In the genomic region with DNA sequence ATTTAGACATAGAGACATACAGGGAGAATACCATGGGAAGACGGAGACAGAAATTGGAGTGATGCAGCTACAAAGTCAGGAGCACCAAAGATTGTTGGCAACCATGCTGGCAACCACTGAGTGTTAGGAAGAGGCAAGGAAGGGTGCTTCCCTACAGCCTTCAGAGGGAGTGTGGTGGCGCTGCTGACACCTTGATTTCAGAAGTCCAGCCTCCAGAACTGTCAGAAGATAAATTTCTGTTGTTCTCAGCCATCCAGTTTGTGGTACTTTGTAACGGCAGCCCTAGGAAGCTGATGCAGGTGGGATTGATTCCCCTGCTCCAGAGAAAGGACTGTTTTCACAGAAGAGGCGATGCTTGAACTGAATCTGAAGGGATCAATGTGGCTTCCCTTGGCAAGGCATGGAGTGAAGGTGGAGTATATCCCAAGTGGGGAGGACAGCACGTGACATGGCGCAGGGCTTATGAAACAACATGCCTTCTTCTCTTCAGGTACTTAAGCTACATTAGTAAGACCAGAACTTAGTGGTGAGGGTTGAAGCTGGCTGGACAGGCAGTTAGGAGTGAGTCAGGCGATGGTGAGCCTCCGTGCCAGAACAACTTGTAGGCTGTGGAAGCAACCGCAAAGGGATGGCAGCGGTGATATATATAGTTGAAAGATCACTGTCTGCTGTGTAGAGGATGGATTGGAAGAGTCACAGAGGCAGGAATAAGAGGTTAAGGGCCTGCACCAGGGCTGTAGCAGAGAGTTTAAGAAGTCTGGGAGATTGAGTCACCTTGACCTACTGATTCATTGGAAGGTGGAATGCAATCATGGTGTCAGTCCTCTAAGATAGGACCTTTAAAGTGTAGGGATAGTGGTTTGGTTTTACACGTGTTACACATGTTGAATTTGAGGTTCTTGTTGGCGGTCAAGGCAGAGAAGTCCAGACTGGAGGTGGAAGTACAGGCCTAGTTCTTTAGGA, we compare ENCODE assay signal across 1 cellular context.
TF ChIP-seq lines count a peak whose summit lies in the region.

No MANE protein-coding gene starts in this region.

TF ChIP-seq in neural cell, 6 proteins besides CTCF, POLR2A, EP300 and RAD21 (continued from another document):
- TF ChIP-seq POLR2AphosphoS5 (IDR thresholded peaks at IDR 0.05), result no peak
- TF ChIP-seq, protein P1, sequence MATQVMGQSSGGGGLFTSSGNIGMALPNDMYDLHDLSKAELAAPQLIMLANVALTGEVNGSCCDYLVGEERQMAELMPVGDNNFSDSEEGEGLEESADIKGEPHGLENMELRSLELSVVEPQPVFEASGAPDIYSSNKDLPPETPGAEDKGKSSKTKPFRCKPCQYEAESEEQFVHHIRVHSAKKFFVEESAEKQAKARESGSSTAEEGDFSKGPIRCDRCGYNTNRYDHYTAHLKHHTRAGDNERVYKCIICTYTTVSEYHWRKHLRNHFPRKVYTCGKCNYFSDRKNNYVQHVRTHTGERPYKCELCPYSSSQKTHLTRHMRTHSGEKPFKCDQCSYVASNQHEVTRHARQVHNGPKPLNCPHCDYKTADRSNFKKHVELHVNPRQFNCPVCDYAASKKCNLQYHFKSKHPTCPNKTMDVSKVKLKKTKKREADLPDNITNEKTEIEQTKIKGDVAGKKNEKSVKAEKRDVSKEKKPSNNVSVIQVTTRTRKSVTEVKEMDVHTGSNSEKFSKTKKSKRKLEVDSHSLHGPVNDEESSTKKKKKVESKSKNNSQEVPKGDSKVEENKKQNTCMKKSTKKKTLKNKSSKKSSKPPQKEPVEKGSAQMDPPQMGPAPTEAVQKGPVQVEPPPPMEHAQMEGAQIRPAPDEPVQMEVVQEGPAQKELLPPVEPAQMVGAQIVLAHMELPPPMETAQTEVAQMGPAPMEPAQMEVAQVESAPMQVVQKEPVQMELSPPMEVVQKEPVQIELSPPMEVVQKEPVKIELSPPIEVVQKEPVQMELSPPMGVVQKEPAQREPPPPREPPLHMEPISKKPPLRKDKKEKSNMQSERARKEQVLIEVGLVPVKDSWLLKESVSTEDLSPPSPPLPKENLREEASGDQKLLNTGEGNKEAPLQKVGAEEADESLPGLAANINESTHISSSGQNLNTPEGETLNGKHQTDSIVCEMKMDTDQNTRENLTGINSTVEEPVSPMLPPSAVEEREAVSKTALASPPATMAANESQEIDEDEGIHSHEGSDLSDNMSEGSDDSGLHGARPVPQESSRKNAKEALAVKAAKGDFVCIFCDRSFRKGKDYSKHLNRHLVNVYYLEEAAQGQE (IDR thresholded peaks at IDR 0.05; ENCODE audit: borderline replicate concordance), result no peak
- no peak for TF ChIP-seq SMC3 (conservative IDR thresholded peaks at IDR 0.05; ENCODE audit: poor library complexity)
